Comparison of ENCODE assay signal across 13 cellular contexts in the genomic region with DNA sequence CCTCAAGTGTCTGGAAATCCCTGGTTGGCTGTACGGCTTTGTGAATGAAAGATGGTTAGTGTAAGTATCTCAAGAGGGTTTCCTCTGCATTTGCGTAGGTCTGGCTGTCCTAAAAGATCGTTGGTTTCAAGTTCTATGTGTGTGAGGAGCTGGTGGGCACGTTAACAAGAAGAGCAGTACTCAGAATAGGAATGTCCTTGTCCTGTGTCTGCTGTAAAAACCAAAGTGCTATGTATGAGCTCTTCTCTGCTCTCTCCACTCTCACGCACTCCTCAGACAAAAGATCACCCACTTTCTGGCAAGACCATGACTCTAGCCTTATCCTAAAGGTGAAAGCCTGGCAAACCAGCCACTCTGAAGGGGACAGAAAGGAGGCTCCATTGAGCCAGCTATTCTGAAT. TPM values are rescaled to one million over a fixed set of nuclear protein-coding genes. Genes with fewer than 3 reads are reported as not detected.
DNase-seq lines count a peak whose midpoint lies in the region; ATAC-seq and TF ChIP-seq lines count a peak whose summit lies in the region.
"Had no signal": no experiment of that assay in that cellular context is flagged by ENCODE, and none has a peak within 500 bp of the region (broad histone marks: within the 10 kb centered on the region; RNA-seq: fewer than 3 reads in every experiment).

No MANE protein-coding gene starts in this region.

- H3K36me3 ChIP-seq in GM23338 (ENCODE audit: insufficient read depth) (no peaks in the 10 kb centered on the region), OCI-LY3 (replicated peaks; ENCODE audit: low read depth, low read length) (peaks cover 24% of the 10 kb centered on the region), right lobe of liver (no peaks in the 10 kb centered on the region), left lung (no peaks in the 10 kb centered on the region)

- peaks cover 98% of the 10 kb centered on the region for H3K79me2 ChIP-seq in GM23338 (replicated peaks; ENCODE audit: insufficient read depth)
- peaks cover 93% of the 10 kb centered on the region for H3K79me2 ChIP-seq in OCI-LY3 (ENCODE audit: low read length)

- H3K4me3 Mint-ChIP-seq in GM23338, result no peak overlapping the region; the same call in 2 of the 3 replicates

- H4K20me1 ChIP-seq in GM23338 (replicated peaks; ENCODE audit: insufficient read depth), result no peaks in the 10 kb centered on the region
- H4K20me1 ChIP-seq in OCI-LY3 (ENCODE audit: insufficient read depth, low read length), result peaks cover 42% of the 10 kb centered on the region

- 80% methylated on average over 4 of the region's 5 CpGs for WGBS in right lobe of liver (ENCODE audit: insufficient coverage, low coverage, low lambda C conversion rate, missing lambda C conversion rate)

- TF ChIP-seq CTCF in GM23338 (conservative IDR thresholded peaks at IDR 0.05; ENCODE audit: low read depth in 2 of 2) (no peak), OCI-LY3 (IDR thresholded peaks at IDR 0.05; ENCODE audit: low read depth, low read length) (no peak), right lobe of liver (IDR thresholded peaks at IDR 0.05) (no peak), left lung (IDR thresholded peaks at IDR 0.05) (no peak)

- H3K27ac Mint-ChIP-seq in GM23338, result peak overlapping the region; percentile 69

- no peak for DNase-seq in activated CD4-positive, CD25-positive, alpha-beta regulatory T cell treated with anti-CD3 and anti-CD28 coated beads, Interleukin-2, amount 50 U/mL, for 72 hours
- no peak for DNase-seq in GM23338 (ENCODE audit: low spot score)
- no peak for DNase-seq in right lobe of liver
- DNase-seq in NCI-H2171 (lab: John Stamatoyannopoulos, UW), result no peak
- DNase-seq in left lung, result no peak
- DNase-seq: 8988T, kidney, occipital lobe, SHP77, testis had no signal

- TF ChIP-seq POLR2A in right lobe of liver (IDR thresholded peaks at IDR 0.05), result no peak

- H3F3A ChIP-seq in GM23338 (replicated peaks; ENCODE audit: low read depth), result no peaks in the 10 kb centered on the region

- H3K9ac ChIP-seq in OCI-LY3 (ENCODE audit: low read length), result peak overlapping the region; percentile 69

- peaks cover 16% of the 10 kb centered on the region; the same call in 2 of the 3 replicates for H3K36me3 Mint-ChIP-seq in GM23338 (ENCODE audit: low read depth)

- H3K4me2 ChIP-seq in GM23338, result peak overlapping the region; percentile 40; the same call in 1 of the 2 replicates
- peak overlapping the region; percentile 76 for H3K4me2 ChIP-seq in OCI-LY3 (ENCODE audit: low read length)

- no peak overlapping the region for H3K4me3 ChIP-seq in GM23338
- peak overlapping the region; percentile 67 for H3K4me3 ChIP-seq in OCI-LY3 (ENCODE audit: low read length)
- H3K4me3 ChIP-seq in right lobe of liver, result no peak overlapping the region
- H3K4me3 ChIP-seq in left lung, result no peak overlapping the region
- H3K4me3 ChIP-seq: testis had no signal

- H3K27ac ChIP-seq in GM23338 (ENCODE audit: low read depth) (peak overlapping the region; percentile 88), OCI-LY3 (ENCODE audit: low read length) (peak overlapping the region; percentile 90), right lobe of liver (peak overlapping the region in 2 of 3 donors; percentile 73 to 75), left lung (no peak overlapping the region)
- H3K27ac ChIP-seq: testis had no signal

- peaks cover 57% of the 10 kb centered on the region for H3K4me1 Mint-ChIP-seq in GM23338

- peaks cover 6% of the 10 kb centered on the region; the same call in 1 of the 3 replicates for H3K9me3 Mint-ChIP-seq in GM23338

- H3K27me3 ChIP-seq in GM23338 (ENCODE audit: insufficient read depth) (no peaks in the 10 kb centered on the region), OCI-LY3 (ENCODE audit: low read depth, low read length) (no peaks in the 10 kb centered on the region), right lobe of liver (no peaks in the 10 kb centered on the region), left lung (no peaks in the 10 kb centered on the region)
- H3K27me3 ChIP-seq: testis had no signal

- no peaks in the 10 kb centered on the region for H3K9me2 ChIP-seq in GM23338 (ENCODE audit: insufficient read depth)

- H3K4me1 ChIP-seq in GM23338 (ENCODE audit: insufficient read depth), result peaks cover 76% of the 10 kb centered on the region
- H3K4me1 ChIP-seq in OCI-LY3 (ENCODE audit: low read length), result peaks cover 71% of the 10 kb centered on the region
- peaks cover 0 to 79% (median 21%) of the 10 kb centered on the region in 4 donors for H3K4me1 ChIP-seq in right lobe of liver
- peaks cover 10 to 60% of the 10 kb centered on the region in 2 donors for H3K4me1 ChIP-seq in left lung

- ATAC-seq in activated CD4-positive, CD25-positive, alpha-beta regulatory T cell treated with anti-CD3 and anti-CD28 coated beads, Interleukin-2, amount 50 U/mL, for 24 hours, result peak; percentile 47 to 50
- ATAC-seq in GM23338 (no peak), right lobe of liver (no peak), GM21737 (IDR thresholded peaks at IDR 0.05; ENCODE audit: unreplicated experiment) (no peak), left lung (no peak)

- intact Hi-C loops in right lobe of liver (cut with DNase I), result no loop called here
- intact Hi-C loops in left lung (cut with DNase I), result no loop called here

- H3K27me3 Mint-ChIP-seq in GM23338 (ENCODE audit: insufficient read depth, low read depth, poor library complexity), result no peaks in the 10 kb centered on the region

- H3K9me3 ChIP-seq in OCI-LY3 (ENCODE audit: insufficient read depth, low read length) (peaks cover 7% of the 10 kb centered on the region), right lobe of liver (no peaks in the 10 kb centered on the region), left lung (peaks cover 0 to 3% of the 10 kb centered on the region in 2 donors)
- H3K9me3 ChIP-seq: testis had no signal

- no peak overlapping the region for H2AFZ ChIP-seq in GM23338
- H2AFZ ChIP-seq in OCI-LY3 (ENCODE audit: low read depth, low read length), result no peak overlapping the region

TF ChIP-seq in GM23338, 12 proteins besides CTCF, POLR2A, EP300 and RAD21 (continues in another document):
- TF ChIP-seq NANOG (IDR thresholded peaks at IDR 0.05; ENCODE audit: borderline replicate concordance) (no peak), CREB1 (CRISPR knock-in tag; IDR thresholded peaks at IDR 0.05; ENCODE audit: low read depth) (no peak), STAT1 (IDR thresholded peaks at IDR 0.05; ENCODE audit: unreplicated experiment) (no peak)
- TF ChIP-seq, protein P1, sequence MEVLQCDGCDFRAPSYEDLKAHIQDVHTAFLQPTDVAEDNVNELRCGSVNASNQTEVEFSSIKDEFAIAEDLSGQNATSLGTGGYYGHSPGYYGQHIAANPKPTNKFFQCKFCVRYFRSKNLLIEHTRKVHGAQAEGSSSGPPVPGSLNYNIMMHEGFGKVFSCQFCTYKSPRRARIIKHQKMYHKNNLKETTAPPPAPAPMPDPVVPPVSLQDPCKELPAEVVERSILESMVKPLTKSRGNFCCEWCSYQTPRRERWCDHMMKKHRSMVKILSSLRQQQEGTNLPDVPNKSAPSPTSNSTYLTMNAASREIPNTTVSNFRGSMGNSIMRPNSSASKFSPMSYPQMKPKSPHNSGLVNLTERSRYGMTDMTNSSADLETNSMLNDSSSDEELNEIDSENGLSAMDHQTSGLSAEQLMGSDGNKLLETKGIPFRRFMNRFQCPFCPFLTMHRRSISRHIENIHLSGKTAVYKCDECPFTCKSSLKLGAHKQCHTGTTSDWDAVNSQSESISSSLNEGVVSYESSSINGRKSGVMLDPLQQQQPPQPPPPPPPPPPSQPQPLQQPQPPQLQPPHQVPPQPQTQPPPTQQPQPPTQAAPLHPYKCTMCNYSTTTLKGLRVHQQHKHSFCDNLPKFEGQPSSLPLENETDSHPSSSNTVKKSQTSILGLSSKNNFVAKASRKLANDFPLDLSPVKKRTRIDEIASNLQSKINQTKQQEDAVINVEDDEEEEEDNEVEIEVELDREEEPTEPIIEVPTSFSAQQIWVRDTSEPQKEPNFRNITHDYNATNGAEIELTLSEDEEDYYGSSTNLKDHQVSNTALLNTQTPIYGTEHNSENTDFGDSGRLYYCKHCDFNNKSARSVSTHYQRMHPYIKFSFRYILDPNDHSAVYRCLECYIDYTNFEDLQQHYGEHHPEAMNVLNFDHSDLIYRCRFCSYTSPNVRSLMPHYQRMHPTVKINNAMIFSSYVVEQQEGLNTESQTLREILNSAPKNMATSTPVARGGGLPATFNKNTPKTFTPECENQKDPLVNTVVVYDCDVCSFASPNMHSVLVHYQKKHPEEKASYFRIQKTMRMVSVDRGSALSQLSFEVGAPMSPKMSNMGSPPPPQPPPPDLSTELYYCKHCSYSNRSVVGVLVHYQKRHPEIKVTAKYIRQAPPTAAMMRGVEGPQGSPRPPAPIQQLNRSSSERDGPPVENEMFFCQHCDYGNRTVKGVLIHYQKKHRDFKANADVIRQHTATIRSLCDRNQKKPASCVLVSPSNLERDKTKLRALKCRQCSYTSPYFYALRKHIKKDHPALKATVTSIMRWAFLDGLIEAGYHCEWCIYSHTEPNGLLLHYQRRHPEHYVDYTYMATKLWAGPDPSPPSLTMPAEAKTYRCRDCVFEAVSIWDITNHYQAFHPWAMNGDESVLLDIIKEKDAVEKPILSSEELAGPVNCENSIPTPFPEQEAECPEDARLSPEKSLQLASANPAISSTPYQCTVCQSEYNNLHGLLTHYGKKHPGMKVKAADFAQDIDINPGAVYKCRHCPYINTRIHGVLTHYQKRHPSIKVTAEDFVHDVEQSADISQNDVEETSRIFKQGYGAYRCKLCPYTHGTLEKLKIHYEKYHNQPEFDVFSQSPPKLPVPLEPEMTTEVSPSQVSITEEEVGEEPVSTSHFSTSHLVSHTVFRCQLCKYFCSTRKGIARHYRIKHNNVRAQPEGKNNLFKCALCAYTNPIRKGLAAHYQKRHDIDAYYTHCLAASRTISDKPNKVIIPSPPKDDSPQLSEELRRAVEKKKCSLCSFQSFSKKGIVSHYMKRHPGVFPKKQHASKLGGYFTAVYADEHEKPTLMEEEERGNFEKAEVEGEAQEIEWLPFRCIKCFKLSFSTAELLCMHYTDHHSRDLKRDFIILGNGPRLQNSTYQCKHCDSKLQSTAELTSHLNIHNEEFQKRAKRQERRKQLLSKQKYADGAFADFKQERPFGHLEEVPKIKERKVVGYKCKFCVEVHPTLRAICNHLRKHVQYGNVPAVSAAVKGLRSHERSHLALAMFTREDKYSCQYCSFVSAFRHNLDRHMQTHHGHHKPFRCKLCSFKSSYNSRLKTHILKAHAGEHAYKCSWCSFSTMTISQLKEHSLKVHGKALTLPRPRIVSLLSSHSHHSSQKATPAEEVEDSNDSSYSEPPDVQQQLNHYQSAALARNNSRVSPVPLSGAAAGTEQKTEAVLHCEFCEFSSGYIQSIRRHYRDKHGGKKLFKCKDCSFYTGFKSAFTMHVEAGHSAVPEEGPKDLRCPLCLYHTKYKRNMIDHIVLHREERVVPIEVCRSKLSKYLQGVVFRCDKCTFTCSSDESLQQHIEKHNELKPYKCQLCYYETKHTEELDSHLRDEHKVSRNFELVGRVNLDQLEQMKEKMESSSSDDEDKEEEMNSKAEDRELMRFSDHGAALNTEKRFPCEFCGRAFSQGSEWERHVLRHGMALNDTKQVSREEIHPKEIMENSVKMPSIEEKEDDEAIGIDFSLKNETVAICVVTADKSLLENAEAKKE (CRISPR knock-in tag; IDR thresholded peaks at IDR 0.05), result no peak

RNA-seq across cellular contexts. Expression of a gene that starts 39.1 kb away (rescaled TPM):
- 32.5 and 39.3 TPM in 2 replicates for total RNA-seq in GM23338 (2014; rRNA removed; shearing (Covaris generic))
- 16.9 and 18.4 TPM in 2 replicates for polyA plus RNA-seq in GM23338 (2016; fragmentation: Nextera tagmentation; extraction: Ambion mirVana)
- 10 to 100 TPM; 11.5 to 25.4 (median 14.6) TPM for total RNA-seq in right lobe of liver
- total RNA-seq in left lung, result 10 to 100 TPM; 22.8 to 29.3 TPM

Comparison
In these comparisons a context has a peak if more than half of its experiments do, and no peak if none do; other contexts are left out.
1. ATAC-seq: peak in activated CD4-positive, CD25-positive, alpha-beta regulatory T cell treated with anti-CD3 and anti-CD28 coated beads, Interleukin-2, amount 50 U/mL, for 24 hours (2 of 2); none in GM23338 (single experiment), right lobe of liver (0 of 4), GM21737 (single experiment) and left lung (single experiment).
2. H3K27ac ChIP-seq: peak in GM23338 (single experiment), OCI-LY3 (single experiment) and right lobe of liver (2 of 3); none in left lung (0 of 2).